Comparison of ENCODE assay signal across 8 cellular contexts in genomic region chr9:137076636-137077009, GRCh38. TPM values are rescaled to one million over a fixed set of nuclear protein-coding genes. Genes with fewer than 3 reads are reported as not detected.
DNase-seq lines count a peak whose midpoint lies in the region; ATAC-seq and TF ChIP-seq lines count a peak whose summit lies in the region.

No MANE protein-coding gene starts in this region.

- no peaks in the 10 kb centered on the region for H3K27me3 ChIP-seq in CD4-positive, alpha-beta T cell (ENCODE audit: control insufficient read depth, insufficient read depth, low read length)
- no peaks in the 10 kb centered on the region for H3K27me3 ChIP-seq in OCI-LY1 (ENCODE audit: insufficient read depth, low read length)

- no peak overlapping the region for H2AFZ ChIP-seq in OCI-LY1 (ENCODE audit: low read length)

- peak overlapping the region; percentile 95 for H3K4me2 ChIP-seq in OCI-LY1 (ENCODE audit: low read length)

- no peaks in the 10 kb centered on the region for H3K27me3 Mint-ChIP-seq in CD4-positive, alpha-beta T cell
- H3K27me3 Mint-ChIP-seq in endothelial cell (ENCODE audit: unreplicated experiment): peaks cover 22% of the 10 kb centered on the region

- intact Hi-C loops in CD4-positive, alpha-beta T cell (cut with DNase I, micrococcal nuclease): no loop called here
- intact Hi-C loops in posterior vena cava (cut with DNase I): no loop called here

- no peaks in the 10 kb centered on the region for H3F3A ChIP-seq in OCI-LY1 (ENCODE audit: insufficient read depth, low read length)

- CTCF ChIA-PET in CD4-positive, alpha-beta T cell (lab: Charles Lee): interaction anchor here (0.8 to 1.6 kb wide), 6 partner anchors 9 to 30 kb away, joined by 3 to 9 read pairs (median 5); partner anchors contain the start of gene MAN1B1
- CTCF ChIA-PET in GM10248 (lab: Yijun Ruan, JAX): interaction anchor here (1.0 to 3.6 kb wide), 10 partner anchors 9 to 160 kb away, joined by 3 to 17 read pairs (median 5); no protein-coding TSS in a partner anchor

- H3K9me2 ChIP-seq in OCI-LY1 (ENCODE audit: low read depth, low read length): no peaks in the 10 kb centered on the region

- H3K36me3 ChIP-seq in OCI-LY1 (ENCODE audit: insufficient read depth, low read length): peaks cover 21% of the 10 kb centered on the region

- DNase-seq in CD4-positive, alpha-beta T cell: no peak
- DNase-seq in endothelial cell (ENCODE audit: low spot score): no peak
- DNase-seq in posterior vena cava (ENCODE audit: low spot score): peak; percentile 82
- DNase-seq in GM10248 (ENCODE audit: extremely low spot score): no peak

- H3K4me1 Mint-ChIP-seq in CD4-positive, alpha-beta T cell (ENCODE audit: low read depth): peaks cover 3% of the 10 kb centered on the region
- no peaks in the 10 kb centered on the region for H3K4me1 Mint-ChIP-seq in endothelial cell (ENCODE audit: unreplicated experiment)

- peaks cover 25% of the 10 kb centered on the region for H3K4me1 ChIP-seq in OCI-LY1 (ENCODE audit: insufficient read depth, low read length, severe bottlenecking)

- no peaks in the 10 kb centered on the region for H4K20me1 ChIP-seq in OCI-LY1 (ENCODE audit: insufficient read depth, low read length)

- no peak for ATAC-seq in CD4-positive, alpha-beta T cell (ENCODE audit: poor library complexity)
- ATAC-seq in GM19328 (IDR thresholded peaks at IDR 0.05; ENCODE audit: unreplicated experiment) (no peak), HG03108 (IDR thresholded peaks at IDR 0.05; ENCODE audit: unreplicated experiment) (no peak), HG02852 (IDR thresholded peaks at IDR 0.05; ENCODE audit: unreplicated experiment) (no peak)

- no peak overlapping the region for H3K27ac Mint-ChIP-seq in CD4-positive, alpha-beta T cell
- H3K27ac Mint-ChIP-seq in endothelial cell (ENCODE audit: unreplicated experiment): peak overlapping the region; percentile 24

- POLR2A ChIA-PET in CD4-positive, alpha-beta T cell (lab: Charles Lee): interaction anchor here (0.6 to 2.7 kb wide), 3 partner anchors 10 to 286 kb away, joined by 3 to 24 read pairs (median 3); partner anchors contain the start of genes MAN1B1 and TMEM141
- POLR2A ChIA-PET in GM10248 (lab: Yijun Ruan, JAX): interaction anchor here (0.9 kb wide), 1 partner anchor 42 kb away, joined by 3 read pairs; no protein-coding TSS in a partner anchor

- peak overlapping the region; percentile 78 for H3K4me3 Mint-ChIP-seq in CD4-positive, alpha-beta T cell
- H3K4me3 Mint-ChIP-seq in endothelial cell (ENCODE audit: unreplicated experiment): no peak overlapping the region

- no peaks in the 10 kb centered on the region for H3K9me3 Mint-ChIP-seq in CD4-positive, alpha-beta T cell
- no peaks in the 10 kb centered on the region for H3K9me3 Mint-ChIP-seq in endothelial cell (ENCODE audit: unreplicated experiment)

- no peaks in the 10 kb centered on the region for H3K79me2 ChIP-seq in OCI-LY1 (ENCODE audit: insufficient read depth, low read length)

- H3K9ac ChIP-seq in OCI-LY1 (ENCODE audit: low read length): peak overlapping the region; percentile 84

- H3K36me3 Mint-ChIP-seq in CD4-positive, alpha-beta T cell (ENCODE audit: low read depth): peaks cover 4% of the 10 kb centered on the region
- no peaks in the 10 kb centered on the region for H3K36me3 Mint-ChIP-seq in endothelial cell (ENCODE audit: low read depth, unreplicated experiment)

- no peak overlapping the region for H3K27ac ChIP-seq in CD4-positive, alpha-beta T cell (ENCODE audit: low read depth, low read length)
- H3K27ac ChIP-seq in OCI-LY1 (ENCODE audit: low read depth, low read length, poor library complexity, severe bottlenecking): peak overlapping the region; percentile 62

- peak overlapping the region; percentile 63 for H3K4me3 ChIP-seq in OCI-LY1 (ENCODE audit: low read depth, low read length, poor library complexity, severe bottlenecking)

- no peaks in the 10 kb centered on the region for H3K9me3 ChIP-seq in CD4-positive, alpha-beta T cell (ENCODE audit: control insufficient read depth, low read length)
- no peaks in the 10 kb centered on the region for H3K9me3 ChIP-seq in OCI-LY1 (ENCODE audit: low read length)

- TF ChIP-seq CTCF in CD4-positive, alpha-beta T cell (IDR thresholded peaks at IDR 0.05): no peak
- TF ChIP-seq CTCF in OCI-LY1 (IDR thresholded peaks at IDR 0.05; ENCODE audit: low read length) (no peak), endothelial cell (IDR thresholded peaks at IDR 0.05; ENCODE audit: unreplicated experiment) (no peak), GM10248 (IDR thresholded peaks at IDR 0.05; ENCODE audit: control extremely low read depth, extremely low read depth, low read depth, missing control alignments) (no peak)

RNA-seq across cellular contexts. Expression of gene UAP1L1, which starts 0.7 kb away (rescaled TPM):
- 1 to 10 TPM; 6.5 to 6.8 TPM for total RNA-seq in CD4-positive, alpha-beta T cell
- 3.2 TPM for total RNA-seq in endothelial cell (ENCODE audit: unreplicated experiment)
- total RNA-seq in posterior vena cava: 10 to 100 TPM; 15.2 to 20.5 TPM

RNA-seq across cellular contexts. Expression of gene SAPCD2, which starts 6.3 kb away (rescaled TPM):
- under 1 TPM; 0.17 to 0.19 TPM for total RNA-seq in CD4-positive, alpha-beta T cell
- total RNA-seq in endothelial cell (ENCODE audit: unreplicated experiment) (1.0 TPM), posterior vena cava (under 1 TPM; 0.33 to 0.42 TPM)

RNA-seq across cellular contexts. Expression of gene MAN1B1, which starts 10.2 kb away (rescaled TPM):
- total RNA-seq in CD4-positive, alpha-beta T cell: 10 to 100 TPM; 60.9 to 66.9 TPM
- 70.4 TPM for total RNA-seq in endothelial cell (ENCODE audit: unreplicated experiment)
- 10 to 100 TPM; 32.0 to 44.3 TPM for total RNA-seq in posterior vena cava

RNA-seq across cellular contexts. Expression of gene ENTPD2, which starts 22.8 kb away (rescaled TPM):
- not detected for total RNA-seq in CD4-positive, alpha-beta T cell
- total RNA-seq in endothelial cell (ENCODE audit: unreplicated experiment) (55.6 TPM), posterior vena cava (1 to 10 TPM in 1 of 2 donors, under 1 TPM in 1; 0.48 to 1.2 TPM)

RNA-seq across cellular contexts. Expression of gene NPDC1, which starts 30.6 kb away (rescaled TPM):
- 10 to 100 TPM; 15.3 to 16.0 TPM for total RNA-seq in CD4-positive, alpha-beta T cell
- 116 TPM for total RNA-seq in endothelial cell (ENCODE audit: unreplicated experiment)
- total RNA-seq in posterior vena cava: 100 to 1,000 TPM; 129 to 133 TPM
